ENCODE assay signal across 1 cellular context in the genomic region with DNA sequence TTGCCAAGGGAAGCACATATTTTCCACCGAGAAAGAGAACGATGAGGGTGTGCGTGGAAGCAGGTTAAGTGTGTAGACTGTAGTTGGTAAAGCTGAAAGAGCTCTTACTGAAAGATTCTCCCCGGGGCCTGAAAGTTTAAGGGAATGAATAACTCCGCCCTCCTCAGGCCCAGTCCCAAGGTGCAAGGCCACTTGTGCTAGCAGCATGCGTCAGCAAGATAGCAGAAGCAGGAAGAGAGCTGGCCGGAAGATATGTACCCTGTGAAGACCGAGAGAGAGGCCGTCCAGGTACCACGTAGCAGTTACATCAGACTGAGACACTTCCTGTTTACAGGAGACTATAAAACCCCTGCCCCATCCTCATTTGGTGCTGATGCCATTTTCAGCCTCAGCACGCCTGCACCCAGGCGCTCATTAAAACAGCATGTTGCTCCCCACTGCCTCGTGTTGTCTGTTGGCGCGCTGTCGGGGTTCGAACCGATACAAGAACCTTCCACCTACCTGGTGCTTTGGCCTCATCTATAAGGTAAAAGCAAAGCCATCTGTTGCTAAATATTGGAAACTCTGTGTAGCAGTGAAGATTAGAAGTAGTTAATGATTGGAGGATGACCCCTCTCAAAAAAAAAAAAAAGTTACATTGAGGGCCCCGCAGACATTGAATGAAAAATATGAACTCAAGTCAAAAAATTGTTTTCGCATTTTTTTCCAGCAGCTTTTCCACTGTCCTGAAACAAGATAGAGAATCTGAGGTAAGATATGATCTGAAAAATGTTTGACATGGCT.
TF ChIP-seq lines count a peak whose summit lies in the region.

No MANE protein-coding gene starts in this region.

TF ChIP-seq in K562, 482 proteins besides CTCF, POLR2A, EP300 and RAD21 (continued from another document):
- TF ChIP-seq, protein P1, sequence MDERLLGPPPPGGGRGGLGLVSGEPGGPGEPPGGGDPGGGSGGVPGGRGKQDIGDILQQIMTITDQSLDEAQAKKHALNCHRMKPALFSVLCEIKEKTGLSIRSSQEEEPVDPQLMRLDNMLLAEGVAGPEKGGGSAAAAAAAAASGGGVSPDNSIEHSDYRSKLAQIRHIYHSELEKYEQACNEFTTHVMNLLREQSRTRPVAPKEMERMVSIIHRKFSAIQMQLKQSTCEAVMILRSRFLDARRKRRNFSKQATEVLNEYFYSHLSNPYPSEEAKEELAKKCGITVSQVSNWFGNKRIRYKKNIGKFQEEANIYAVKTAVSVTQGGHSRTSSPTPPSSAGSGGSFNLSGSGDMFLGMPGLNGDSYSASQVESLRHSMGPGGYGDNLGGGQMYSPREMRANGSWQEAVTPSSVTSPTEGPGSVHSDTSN (CRISPR knock-in tag; IDR thresholded peaks at IDR 0.05; ENCODE audit: low read depth), result no peak
- TF ChIP-seq, protein P1 (tag; conservative IDR thresholded peaks at IDR 0.05; ENCODE audit: low read depth), result no peak
- TF ChIP-seq, protein P2, sequence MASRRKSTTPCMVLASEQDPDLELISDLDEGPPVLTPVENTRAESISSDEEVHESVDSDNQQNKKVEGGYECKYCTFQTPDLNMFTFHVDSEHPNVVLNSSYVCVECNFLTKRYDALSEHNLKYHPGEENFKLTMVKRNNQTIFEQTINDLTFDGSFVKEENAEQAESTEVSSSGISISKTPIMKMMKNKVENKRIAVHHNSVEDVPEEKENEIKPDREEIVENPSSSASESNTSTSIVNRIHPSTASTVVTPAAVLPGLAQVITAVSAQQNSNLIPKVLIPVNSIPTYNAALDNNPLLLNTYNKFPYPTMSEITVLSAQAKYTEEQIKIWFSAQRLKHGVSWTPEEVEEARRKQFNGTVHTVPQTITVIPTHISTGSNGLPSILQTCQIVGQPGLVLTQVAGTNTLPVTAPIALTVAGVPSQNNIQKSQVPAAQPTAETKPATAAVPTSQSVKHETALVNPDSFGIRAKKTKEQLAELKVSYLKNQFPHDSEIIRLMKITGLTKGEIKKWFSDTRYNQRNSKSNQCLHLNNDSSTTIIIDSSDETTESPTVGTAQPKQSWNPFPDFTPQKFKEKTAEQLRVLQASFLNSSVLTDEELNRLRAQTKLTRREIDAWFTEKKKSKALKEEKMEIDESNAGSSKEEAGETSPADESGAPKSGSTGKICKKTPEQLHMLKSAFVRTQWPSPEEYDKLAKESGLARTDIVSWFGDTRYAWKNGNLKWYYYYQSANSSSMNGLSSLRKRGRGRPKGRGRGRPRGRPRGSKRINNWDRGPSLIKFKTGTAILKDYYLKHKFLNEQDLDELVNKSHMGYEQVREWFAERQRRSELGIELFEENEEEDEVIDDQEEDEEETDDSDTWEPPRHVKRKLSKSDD (conservative IDR thresholded peaks at IDR 0.05; ENCODE audit: low read length), result no peak
- TF ChIP-seq RBM14 (IDR thresholded peaks at IDR 0.05; ENCODE audit: borderline replicate concordance, insufficient read depth, low read depth, low read length) (no peak), ZNF384 (IDR thresholded peaks at IDR 0.05; ENCODE audit: low read depth, low read length) (no peak; the same call in 1 of the 2 replicates), TSC22D4 (tag; IDR thresholded peaks at IDR 0.05) (no peak), FOS (IDR thresholded peaks at IDR 0.05; ENCODE audit: extremely low read depth, insufficient read length) (no peak), ILF3 (IDR thresholded peaks at IDR 0.05; ENCODE audit: borderline replicate concordance) (0 out of 2 replicates have a peak, but pooled peaks have one; percentile 45), KHSRP (IDR thresholded peaks at IDR 0.05) (peak; percentile 43; the same call in 1 of the 2 replicates), SOX6 (IDR thresholded peaks at IDR 0.05) (peak; percentile 80)
